In genomic region chrX:57282568-57282967, GRCh38 we compare ENCODE assay signal across 14 cellular contexts. TPM values are rescaled to one million over a fixed set of nuclear protein-coding genes. Genes with fewer than 3 reads are reported as not detected.
A peak's percentile ranks its signal among the peaks of the same experiment; 100 is the strongest.
DNase-seq lines count a peak whose midpoint lies in the region; ATAC-seq and TF ChIP-seq lines count a peak whose summit lies in the region.
"Had no signal": no experiment of that assay in that cellular context is flagged by ENCODE, and none has a peak within 500 bp of the region (broad histone marks: within the 10 kb centered on the region; RNA-seq: fewer than 3 reads in every experiment).

No MANE protein-coding gene starts in this region.

- peak; percentile 18 for DNase-seq in ELF-1 (ENCODE audit: low read depth, low spot score)
- DNase-seq in NCI-H748 treated with DMSO at 0.1 percent for 48 hours (lab: John Stamatoyannopoulos, UW), result peak; percentile 30
- no peak for DNase-seq in activated T-helper 2 cell treated with anti-CD3 and anti-CD28 coated beads, Interferon-gamma antibody, Interleukin-2, Interleukin-4, amounts not matched to agents 10 μg/mL and 5 μg/mL and 100 μg/mL, durations not matched to agents 14 hours and 24 hours and 36 hours (ENCODE audit: low spot score)
- DNase-seq in mesothelial cell of epicardium (ENCODE audit: low spot score in 2 of 2, unreplicated experiment in 2 of 2), result no peak
- DNase-seq: activated T-cell treated with anti-CD3 and anti-CD28 coated beads, Interleukin-2, amount 50 U/mL, for 1 hour; head of caudate nucleus; left ventricle myocardium superior; NCI-H1436 had no signal

- peaks cover 33% of the 10 kb centered on the region for H3K4me1 Mint-ChIP-seq in activated T-helper 2 cell treated with anti-CD3 and anti-CD28 coated beads, Interferon-gamma antibody, Interleukin-2, Interleukin-4, amounts not matched to agents 10 μg/mL and 5 μg/mL and 100 μg/mL, durations not matched to agents 14 hours and 24 hours and 36 hours (ENCODE audit: low read depth)
- peaks cover 4% of the 10 kb centered on the region for H3K4me1 Mint-ChIP-seq in mesothelial cell of epicardium

- no peak overlapping the region for H3K4me3 Mint-ChIP-seq in activated T-helper 2 cell treated with anti-CD3 and anti-CD28 coated beads, Interferon-gamma antibody, Interleukin-2, Interleukin-4, amounts not matched to agents 10 μg/mL and 5 μg/mL and 100 μg/mL, durations not matched to agents 14 hours and 24 hours and 36 hours (ENCODE audit: low read depth)
- no peak overlapping the region for H3K4me3 Mint-ChIP-seq in mesothelial cell of epicardium
- H3K4me3 Mint-ChIP-seq: CD14-positive monocyte had no signal

- H3K9me3 Mint-ChIP-seq in activated T-helper 2 cell treated with anti-CD3 and anti-CD28 coated beads, Interferon-gamma antibody, Interleukin-2, Interleukin-4, amounts not matched to agents 10 μg/mL and 5 μg/mL and 100 μg/mL, durations not matched to agents 14 hours and 24 hours and 36 hours, result no peaks in the 10 kb centered on the region
- H3K9me3 Mint-ChIP-seq in mesothelial cell of epicardium, result peaks cover 47% of the 10 kb centered on the region

- H3K27ac Mint-ChIP-seq in activated T-helper 2 cell treated with anti-CD3 and anti-CD28 coated beads, Interferon-gamma antibody, Interleukin-2, Interleukin-4, amounts not matched to agents 10 μg/mL and 5 μg/mL and 100 μg/mL, durations not matched to agents 14 hours and 24 hours and 36 hours, result peak overlapping the region; percentile 52
- H3K27ac Mint-ChIP-seq in mesothelial cell of epicardium, result no peak overlapping the region

- ATAC-seq in GM19035 (IDR thresholded peaks at IDR 0.05; ENCODE audit: unreplicated experiment), result no peak
- ATAC-seq in HG02678 (IDR thresholded peaks at IDR 0.05; ENCODE audit: unreplicated experiment), result no peak
- no peak for ATAC-seq in HG02763 (IDR thresholded peaks at IDR 0.05; ENCODE audit: unreplicated experiment)
- ATAC-seq: left ventricle myocardium superior had no signal

- H3K27me3 Mint-ChIP-seq in activated T-helper 2 cell treated with anti-CD3 and anti-CD28 coated beads, Interferon-gamma antibody, Interleukin-2, Interleukin-4, amounts not matched to agents 10 μg/mL and 5 μg/mL and 100 μg/mL, durations not matched to agents 14 hours and 24 hours and 36 hours (ENCODE audit: low read depth), result no peaks in the 10 kb centered on the region
- no peaks in the 10 kb centered on the region for H3K27me3 Mint-ChIP-seq in mesothelial cell of epicardium (ENCODE audit: low read depth)

- intact Hi-C loops in activated T-helper 2 cell treated with anti-CD3 and anti-CD28 coated beads, Interferon-gamma antibody, Interleukin-2, Interleukin-4, amounts not matched to agents 10 μg/mL and 5 μg/mL and 100 μg/mL, durations not matched to agents 14 hours and 24 hours and 36 hours (cut with micrococcal nuclease), result loop anchor here (1.0 to 10.0 kb wide), 4 partner anchors 288 to 642 kb away; partner anchors contain the start of gene SPIN3

- peak; percentile 32 for TF ChIP-seq CTCF in C4-2B (conservative IDR thresholded peaks at IDR 0.05)
- no peak for TF ChIP-seq CTCF in mesothelial cell of epicardium (IDR thresholded peaks at IDR 0.05; ENCODE audit: unreplicated experiment)

- no peaks in the 10 kb centered on the region for H3K36me3 Mint-ChIP-seq in activated T-helper 2 cell treated with anti-CD3 and anti-CD28 coated beads, Interferon-gamma antibody, Interleukin-2, Interleukin-4, amounts not matched to agents 10 μg/mL and 5 μg/mL and 100 μg/mL, durations not matched to agents 14 hours and 24 hours and 36 hours (ENCODE audit: low read depth)
- H3K36me3 Mint-ChIP-seq in mesothelial cell of epicardium, result peaks cover 2% of the 10 kb centered on the region
- H3K36me3 Mint-ChIP-seq: CD14-positive monocyte had no signal

- no peak overlapping the region for H3K27ac ChIP-seq in C4-2B

RNA-seq across cellular contexts. Expression of gene FAAH2, which starts 3.9 kb away (rescaled TPM):
- 2.7 and 2.9 TPM in 2 replicates for total RNA-seq in activated T-helper 2 cell treated with anti-CD3 and anti-CD28 coated beads, Interferon-gamma antibody, Interleukin-2, Interleukin-4, amounts not matched to agents 10 μg/mL and 5 μg/mL and 100 μg/mL, durations not matched to agents 14 hours and 24 hours and 36 hours
- total RNA-seq in mesothelial cell of epicardium, result 8.4 to 11.2 TPM (median 10.0 TPM) in 3 replicates
- total RNA-seq: skeletal muscle tissue had no signal

Comparison
In these comparisons a context has a peak if more than half of its experiments do, and no peak if none do; other contexts are left out.
1. DNase-seq: peak in ELF-1 (single experiment) and NCI-H748 treated with DMSO at 0.1 percent for 48 hours (single experiment); none in activated T-helper 2 cell treated with anti-CD3 and anti-CD28 coated beads, Interferon-gamma antibody, Interleukin-2, Interleukin-4, amounts not matched to agents 10 μg/mL and 5 μg/mL and 100 μg/mL, durations not matched to agents 14 hours and 24 hours and 36 hours (single experiment) and mesothelial cell of epicardium (0 of 2).